7 cellular contexts compared by ENCODE assay signal in the genomic region with DNA sequence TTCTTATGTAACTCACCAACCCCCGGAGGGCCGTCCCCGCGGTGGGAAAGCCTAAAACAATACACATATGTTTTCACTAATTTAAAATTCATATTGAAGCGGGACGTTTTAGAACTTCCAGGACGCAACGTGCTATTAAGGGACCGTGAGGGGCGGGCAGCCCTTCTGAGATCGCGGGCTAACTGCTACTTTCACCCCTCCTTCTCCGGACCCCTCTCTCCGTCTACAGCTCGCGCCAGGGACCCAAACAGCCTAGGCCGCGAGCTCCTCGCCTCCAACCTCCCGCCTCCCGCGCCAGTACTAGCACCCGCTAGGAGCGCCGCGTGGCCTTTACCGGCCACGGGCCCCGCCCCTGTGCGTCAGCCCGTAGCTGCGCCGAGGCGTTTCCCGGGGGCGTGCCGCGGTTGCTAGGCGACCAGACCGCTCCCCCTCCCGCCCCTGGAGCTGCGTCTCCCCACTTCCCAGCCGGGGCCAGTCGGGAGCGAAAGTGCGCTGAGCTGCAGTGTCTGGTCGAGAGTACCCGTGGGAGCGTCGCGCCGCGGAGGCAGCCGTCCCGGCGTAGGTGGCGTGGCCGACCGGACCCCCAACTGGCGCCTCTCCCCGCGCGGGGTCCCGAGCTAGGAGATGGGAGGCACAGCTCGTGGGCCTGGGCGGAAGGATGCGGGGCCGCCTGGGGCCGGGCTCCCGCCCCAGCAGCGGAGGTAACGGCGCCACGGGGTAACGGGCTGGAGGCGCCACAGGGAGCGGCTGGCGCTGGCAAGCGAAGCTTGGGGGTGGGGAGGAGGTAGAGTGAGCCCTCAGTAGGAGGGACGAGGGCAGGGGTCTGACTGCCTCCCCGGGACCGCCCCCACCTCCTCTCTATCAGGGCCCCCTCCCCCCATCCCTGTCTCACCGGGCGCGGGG. TPM values are rescaled to one million over a fixed set of nuclear protein-coding genes. Genes with fewer than 3 reads are reported as not detected.
DNase-seq lines count a peak whose midpoint lies in the region; ATAC-seq, FAIRE-seq and TF ChIP-seq lines count a peak whose summit lies in the region.

A gene (plus strand): TSS at position 457 of the 903 bp plus-strand sequence. CDS start 168 bp downstream, at position 625.

- in situ Hi-C loops in astrocyte of the cerebellum (cut with HindIII; ENCODE audit: low sequenced_read_pairs): no loop called here

- peak within 1 kb of the TSS; percentile 81 for H3K4me2 ChIP-seq in hepatocyte

- TF ChIP-seq CTCF in astrocyte of the cerebellum (IDR thresholded peaks at IDR 0.05; ENCODE audit: low read depth, low read length, missing control alignments) (no peak), hepatocyte (IDR thresholded peaks at IDR 0.05; ENCODE audit: poor library complexity) (no peak)

- WGBS in hepatocyte (ENCODE audit: low lambda C conversion rate, missing lambda C conversion rate): 1% methylated on average over 65 of the region's 85 CpGs

- H3K4me3 ChIP-seq in astrocyte of the cerebellum (ENCODE audit: low read depth, low read length) (peak within 1 kb of the TSS; percentile 85), hepatocyte (peak within 1 kb of the TSS; percentile 54)

- H3K27ac ChIP-seq in hepatocyte: peak within 1 kb of the TSS; percentile 62

- H2AFZ ChIP-seq in hepatocyte: peak within 1 kb of the TSS; percentile 76

- no peaks in the 10 kb centered on the region for H4K20me1 ChIP-seq in hepatocyte (ENCODE audit: insufficient read depth, poor library complexity, severe bottlenecking)

- peak; percentile 91 for FAIRE-seq in GM18507 (lab: Jason Lieb, UNC)

- ATAC-seq in HG02973 (IDR thresholded peaks at IDR 0.05; ENCODE audit: unreplicated experiment): peak; percentile 90

- no peaks in the 10 kb centered on the region for H3K9me3 ChIP-seq in hepatocyte (ENCODE audit: low read depth)

- no peaks in the 10 kb centered on the region for H3K9me2 ChIP-seq in hepatocyte (replicated peaks; ENCODE audit: insufficient read depth)

- no peaks in the 10 kb centered on the region for H3K79me2 ChIP-seq in hepatocyte

- DNase-seq in GM18507 (ENCODE audit: extremely low spot score, insufficient read length, low read depth) (peak; percentile 92), NCI-H2029 (lab: John Stamatoyannopoulos, UW) (peak; percentile 81), T1000 (lab: John Stamatoyannopoulos, UW) (peak; percentile 93), astrocyte of the cerebellum (ENCODE audit: low read depth) (peak; percentile 70), hepatocyte (ENCODE audit: low spot score) (peak; percentile 97), renal cortical epithelial cell (ENCODE audit: low read depth) (peak; percentile 69)

- no peaks in the 10 kb centered on the region for H3K36me3 ChIP-seq in hepatocyte (replicated peaks; ENCODE audit: insufficient read depth, low read depth)

- H3K4me1 ChIP-seq in hepatocyte (ENCODE audit: insufficient read depth): peaks cover 11% of the 10 kb centered on the region

- H3K27me3 ChIP-seq in hepatocyte: peaks cover 19% of the 10 kb centered on the region

RNA-seq across cellular contexts. Expression of the gene that starts here (rescaled TPM):
- total RNA-seq in hepatocyte: 4.6 and 6.2 TPM in 2 replicates
- polyA plus RNA-seq in hepatocyte: 5.8 and 8.9 TPM in 2 replicates
- 13.5 and 15.6 TPM in 2 replicates for total RNA-seq in renal cortical epithelial cell

Comparison
In these comparisons a context has a peak if more than half of its experiments do, and no peak if none do; other contexts are left out.
1. Peak in every context shown above with its lines: DNase-seq, ATAC-seq, H3K4me3 ChIP-seq and H3K27ac ChIP-seq.